Comparison of ENCODE assay signal across 15 cellular contexts in genomic region chr16:73306901-73307413, GRCh38.
DNase-seq lines count a peak whose midpoint lies in the region; ATAC-seq and TF ChIP-seq lines count a peak whose summit lies in the region.
"Had no signal": no experiment of that assay in that cellular context is flagged by ENCODE, and none has a peak within 500 bp of the region (broad histone marks: within the 10 kb centered on the region; RNA-seq: fewer than 3 reads in every experiment).

No MANE protein-coding gene starts in this region.

- DNase-seq in GM12865 (ENCODE audit: low read depth) (peak; percentile 48), pons (ENCODE audit: low spot score) (peak; percentile 10), GM20000 (ENCODE audit: low spot score) (no peak), posterior vena cava (ENCODE audit: low spot score) (no peak), GM13977 (ENCODE audit: low spot score) (no peak), T-helper 2 cell (no peak)
- DNase-seq: ACHN; CD8-positive, alpha-beta memory T cell; DMS53; GF-D8; GOT3; H9; Karpas-422 had no signal

- H3K4me3 ChIP-seq in GM12865 (ENCODE audit: low read depth, low read length), result no peak overlapping the region
- H3K4me3 ChIP-seq in Loucy (ENCODE audit: low read length, poor library complexity, severe bottlenecking), result no peak overlapping the region

- H3K9me2 ChIP-seq in Loucy (replicated peaks; ENCODE audit: low read depth, low read length), result no peaks in the 10 kb centered on the region

- H3K36me3 ChIP-seq in Loucy (ENCODE audit: insufficient read depth, low read length), result no peaks in the 10 kb centered on the region

- no peak overlapping the region for H3K9ac ChIP-seq in Loucy (ENCODE audit: low read depth, low read length, poor library complexity, severe bottlenecking)

- H3K4me2 ChIP-seq in Loucy (ENCODE audit: low read depth, low read length, poor library complexity, severe bottlenecking), result peak overlapping the region; percentile 2

- intact Hi-C loops in posterior vena cava (cut with DNase I), result no loop called here

- no peaks in the 10 kb centered on the region for H4K20me1 ChIP-seq in Loucy (ENCODE audit: insufficient read depth, low read length, poor library complexity, severe bottlenecking)

- peaks cover 15% of the 10 kb centered on the region for H3K4me1 ChIP-seq in Loucy (ENCODE audit: insufficient read depth, low read length, poor library complexity, severe bottlenecking)

- no peaks in the 10 kb centered on the region for H3F3A ChIP-seq in Loucy (ENCODE audit: low read depth)

- peak overlapping the region; percentile 58 for H2AFZ ChIP-seq in Loucy (ENCODE audit: low read length)

- no peaks in the 10 kb centered on the region for H3K79me2 ChIP-seq in Loucy (ENCODE audit: insufficient read depth, low read length)

- H3K27me3 ChIP-seq in Loucy (ENCODE audit: insufficient read depth, low read length, poor library complexity, severe bottlenecking), result no peaks in the 10 kb centered on the region

- TF ChIP-seq CTCF in GM12865 (IDR thresholded peaks at IDR 0.05; ENCODE audit: insufficient read depth, low read depth, low read length, missing control alignments) (no peak), Loucy (conservative IDR thresholded peaks at IDR 0.05; ENCODE audit: low read length) (no peak), GM20000 (IDR thresholded peaks at IDR 0.05; ENCODE audit: extremely low read depth, missing control alignments) (no peak), GM13977 (IDR thresholded peaks at IDR 0.05; ENCODE audit: extremely low read depth, insufficient read depth, missing control alignments) (no peak)

- H3K9me3 ChIP-seq in Loucy (ENCODE audit: insufficient read depth, low read depth, low read length), result no peaks in the 10 kb centered on the region

- in situ Hi-C loops in GM13977 (cut with MboI; ENCODE audit: low pct_unique_long_range_greater_than_20kb, low sequenced_read_pairs, unreplicated experiment), result no loop called here

- ATAC-seq in GM21576 (IDR thresholded peaks at IDR 0.05; ENCODE audit: unreplicated experiment), result peak; percentile 55

Comparison
In these comparisons a context has a peak if more than half of its experiments do, and no peak if none do; other contexts are left out.
1. DNase-seq: peak in GM12865 (single experiment) and pons (single experiment); none in GM20000 (single experiment), posterior vena cava (single experiment), GM13977 (single experiment) and T-helper 2 cell (0 of 5).